In genomic region chr3:44835684-44836083, GRCh38 we compare ENCODE assay signal across 34 cellular contexts. TPM values are rescaled to one million over a fixed set of nuclear protein-coding genes. Genes with fewer than 3 reads are reported as not detected.
"Had no signal": no experiment of that assay in that cellular context is flagged by ENCODE, and none has a peak within 500 bp of the region (broad histone marks: within the 10 kb centered on the region; RNA-seq: fewer than 3 reads in every experiment).

No MANE protein-coding gene starts in this region.

- H3K27ac ChIP-seq: neutrophil, ovary, parathyroid adenoma, psoas muscle, skin epidermis, spleen, suprapubic skin, testis, tibial artery, transverse colon, upper lobe of right lung, uterus had no signal

- H2AFZ ChIP-seq: parathyroid adenoma had no signal

- H3K27me3 ChIP-seq: neutrophil, ovary, spleen, suprapubic skin, testis, tibial artery, transverse colon, upper lobe of right lung, uterus had no signal

- H3K4me1 ChIP-seq: psoas muscle, spleen, suprapubic skin, testis, tibial artery, transverse colon, upper lobe of right lung, uterus had no signal

- H3K4me2 ChIP-seq: smooth muscle cell had no signal

- DNase-seq: naive thymus-derived CD8-positive, alpha-beta T cell; nephron progenitor cell; nucleus accumbens; ovary; posterior cingulate gyrus; psoas muscle; right cardiac atrium; spleen; stimulated activated CD4-positive, alpha-beta T cell treated with anti-CD3 and anti-CD28 coated beads, Interleukin-12 subunit alpha, Interleukin-12 subunit beta, amount 100 ng/mL, for 4 hours; stimulated activated CD4-positive, alpha-beta T cell treated with anti-CD3 and anti-CD28 coated beads, Interleukin-1b, Interleukin-23, amount 100 ng/mL, for 48 hours; stimulated activated CD4-positive, alpha-beta T cell treated with anti-CD3 and anti-CD28 coated beads, Interleukin-4, amount 100 ng/mL, for 1 hour; stimulated activated CD4-positive, alpha-beta T cell treated with anti-CD3 and anti-CD28 coated beads, Interleukin-4, amount 100 ng/mL, for 4 hours; stimulated activated CD8-positive, alpha-beta memory T cell treated with anti-CD3 and anti-CD28 coated beads, Interleukin-4, amount 100 ng/mL, for 48 hours; stimulated activated naive CD4-positive, alpha-beta T cell; stimulated activated naive CD8-positive, alpha-beta T cell treated with anti-CD3 and anti-CD28 coated beads, Interleukin-15, amount 100 ng/mL, for 72 hours; stimulated activated naive CD8-positive, alpha-beta T cell treated with anti-CD3 and anti-CD28 coated beads, Interleukin-15, Interleukin-2, amounts not matched to agents 100 U/mL and 50 U/mL, for 24 hours; substantia nigra; testis; tibial artery; transverse colon; upper lobe of right lung; uterus had no signal

- H3K79me2 ChIP-seq: parathyroid adenoma had no signal

- H3K9ac ChIP-seq: parathyroid adenoma had no signal

- H3K4me3 ChIP-seq: ovary, psoas muscle, skin epidermis, smooth muscle cell, spleen, suprapubic skin, testis, tibial artery, transverse colon, upper lobe of right lung, uterus had no signal

- H3K9me3 ChIP-seq: ovary, suprapubic skin, testis, uterus had no signal

- H3K36me3 ChIP-seq: ovary, tibial artery, upper lobe of right lung, uterus had no signal

- ATAC-seq: naive thymus-derived CD8-positive, alpha-beta T cell; natural killer cell treated with Interleukin-12 subunit alpha and Interleukin-12 subunit beta and Interleukin-15 and Interleukin-18, amount 100 ng/mL, for 72 hours; psoas muscle; right cardiac atrium; sciatic nerve; stimulated activated memory B cell treated with anti-CD40 and anti-IgM and Interleukin-4, amounts not matched to agents 10 μg/mL and 1 μg/mL and 100 μg/mL, for 72 hours; stimulated activated naive CD8-positive, alpha-beta T cell treated with anti-CD3 and anti-CD28 coated beads, Interleukin-15, amount 100 ng/mL, for 72 hours; stimulated activated naive CD8-positive, alpha-beta T cell treated with anti-CD3 and anti-CD28 coated beads, Interleukin-15, Interleukin-2, amounts not matched to agents 100 U/mL and 50 U/mL, for 24 hours; upper lobe of right lung had no signal

RNA-seq across cellular contexts. Expression of gene TGM4, which starts 38.7 kb away (rescaled TPM):
- total RNA-seq: naive thymus-derived CD8-positive, alpha-beta T cell; natural killer cell treated with Interleukin-12 subunit alpha and Interleukin-12 subunit beta and Interleukin-15 and Interleukin-18, amount 100 ng/mL, for 72 hours; neural crest cell; osteoblast; ovary; progenitor cell of endocrine pancreas; psoas muscle; right cardiac atrium; sciatic nerve; smooth muscle cell; spleen; transverse colon; upper lobe of right lung; urinary bladder; uterus had no signal
- polyA plus RNA-seq: ovary, psoas muscle, right cardiac atrium, smooth muscle cell, spleen, urinary bladder had no signal
